In genomic region chr10:61766927-61767326, GRCh38 we compare ENCODE assay signal across 19 cellular contexts.
DNase-seq lines count a peak whose midpoint lies in the region; ATAC-seq and TF ChIP-seq lines count a peak whose summit lies in the region.
"Had no signal": no experiment of that assay in that cellular context is flagged by ENCODE, and none has a peak within 500 bp of the region (broad histone marks: within the 10 kb centered on the region; RNA-seq: fewer than 3 reads in every experiment).

No MANE protein-coding gene starts in this region.

- H3K36me3 ChIP-seq in DND-41 (ENCODE audit: insufficient read depth, low read length) (no peaks in the 10 kb centered on the region), IMR-90 (ENCODE audit: control insufficient read depth, insufficient read depth, low read length) (no peaks in the 10 kb centered on the region), PC-9 (ENCODE audit: low read depth) (no peaks in the 10 kb centered on the region), osteoblast (ENCODE audit: insufficient read depth, low read length) (no peaks in the 10 kb centered on the region), H7 (replicated peaks; ENCODE audit: control insufficient read depth, insufficient read depth, low read length) (no peaks in the 10 kb centered on the region)

- peak overlapping the region; percentile 10; the same call in 1 of the 3 replicates for H2BK15ac ChIP-seq in IMR-90 (ENCODE audit: low read depth, low read length)

- no peak overlapping the region for H3K18ac ChIP-seq in IMR-90 (ENCODE audit: low read depth, low read length)

- H4K20me1 ChIP-seq in DND-41 (ENCODE audit: insufficient read depth, low read length) (no peaks in the 10 kb centered on the region), IMR-90 (ENCODE audit: insufficient read depth, low read length) (no peaks in the 10 kb centered on the region), PC-9 (ENCODE audit: insufficient read depth) (no peaks in the 10 kb centered on the region), osteoblast (ENCODE audit: insufficient read depth, low read length) (no peaks in the 10 kb centered on the region)

- H3K27ac Mint-ChIP-seq in stimulated activated naive B cell treated with anti-CD40 and anti-IgM and Interleukin-4, amounts not matched to agents 10 μg/mL and 1 μg/mL and 100 μg/mL, for 72 hours, result no peak overlapping the region
- H3K27ac Mint-ChIP-seq: CD4-positive, alpha-beta T cell; IgD-negative memory B cell had no signal

- H3K4me1 Mint-ChIP-seq in stimulated activated naive B cell treated with anti-CD40 and anti-IgM and Interleukin-4, amounts not matched to agents 10 μg/mL and 1 μg/mL and 100 μg/mL, for 72 hours, result peaks cover 4 to 8% of the 10 kb centered on the region in 2 donors

- H3K14ac ChIP-seq in IMR-90 (replicated peaks; ENCODE audit: low read depth, low read length), result no peak overlapping the region

- dilution Hi-C loops in IMR-90 (cut with HindIII; ENCODE audit: low sequenced_read_pairs, unreplicated experiment), result no loop called here

- no peak overlapping the region for H2AK5ac ChIP-seq in IMR-90 (ENCODE audit: low read depth, low read length)

- POLR2A ChIA-PET in IMR-90 (lab: Charles Lee; ENCODE audit: unreplicated experiment), result no interaction called here
- POLR2A ChIA-PET in PC-9 (lab: Charles Lee; ENCODE audit: unreplicated experiment), result no interaction called here

- no peaks in the 10 kb centered on the region for H3K79me2 ChIP-seq in DND-41 (ENCODE audit: insufficient read depth, low read length)
- no peaks in the 10 kb centered on the region for H3K79me2 ChIP-seq in PC-9 (ENCODE audit: low read depth)
- no peaks in the 10 kb centered on the region for H3K79me2 ChIP-seq in osteoblast (ENCODE audit: insufficient read depth, low read length)

- H3F3A ChIP-seq in PC-9 (ENCODE audit: insufficient read depth, low read depth), result 0 out of 2 replicates have a peak, but pooled peaks cover 2% of the 10 kb centered on the region

- no peak overlapping the region for H4K8ac ChIP-seq in IMR-90 (ENCODE audit: low read depth in 2 of 2, low read length in 2 of 2)

- no peak for TF ChIP-seq POLR2A in IMR-90 (IDR thresholded peaks at IDR 0.05; ENCODE audit: low read depth, low read length)

- H3K56ac ChIP-seq in IMR-90 (ENCODE audit: extremely low read depth, insufficient read depth, low read length), result no peak overlapping the region

- H3K9me3 Mint-ChIP-seq in stimulated activated naive B cell treated with anti-CD40 and anti-IgM and Interleukin-4, amounts not matched to agents 10 μg/mL and 1 μg/mL and 100 μg/mL, for 72 hours, result no peaks in the 10 kb centered on the region
- H3K9me3 Mint-ChIP-seq: CD4-positive, alpha-beta T cell had no signal

- intact Hi-C loops in IMR-90 (cut with micrococcal nuclease), result no loop called here
- intact Hi-C loops in PC-9 (cut with micrococcal nuclease; ENCODE audit: unreplicated experiment), result no loop called here

- TF ChIP-seq CTCF in DND-41 (IDR thresholded peaks at IDR 0.05; ENCODE audit: borderline replicate concordance, extremely low read depth, low read length, poor library complexity, severe bottlenecking), result no peak
- no peak for TF ChIP-seq CTCF in IMR-90 (conservative IDR thresholded peaks at IDR 0.05; ENCODE audit: low read depth, low read length)
- no peak for TF ChIP-seq CTCF in PC-9 (conservative IDR thresholded peaks at IDR 0.05)
- TF ChIP-seq CTCF in osteoblast (IDR thresholded peaks at IDR 0.05; ENCODE audit: extremely low read depth, low read depth, low read length), result no peak

- no peak overlapping the region for H3K4ac ChIP-seq in IMR-90 (ENCODE audit: low read depth, low read length)

- no peak overlapping the region for H3K27ac ChIP-seq in DND-41 (ENCODE audit: low read length)
- no peak overlapping the region for H3K27ac ChIP-seq in IMR-90 (ENCODE audit: insufficient read depth, low read length)
- no peak overlapping the region for H3K27ac ChIP-seq in PC-9
- H3K27ac ChIP-seq in osteoblast (ENCODE audit: low read depth, low read length), result no peak overlapping the region
- H3K27ac ChIP-seq: A549, C4-2B, HL-60 had no signal

- H4K91ac ChIP-seq in IMR-90 (ENCODE audit: insufficient read depth, low read depth, low read length), result no peak overlapping the region

- H3K27me3 ChIP-seq in DND-41 (ENCODE audit: insufficient read depth, low read length, poor library complexity), result no peaks in the 10 kb centered on the region
- H3K27me3 ChIP-seq in IMR-90 (ENCODE audit: control insufficient read depth, insufficient read depth, low read length), result no peaks in the 10 kb centered on the region
- no peaks in the 10 kb centered on the region for H3K27me3 ChIP-seq in PC-9 (ENCODE audit: insufficient read depth, low read depth)
- no peaks in the 10 kb centered on the region for H3K27me3 ChIP-seq in osteoblast (ENCODE audit: insufficient read depth, low read length)
- no peaks in the 10 kb centered on the region for H3K27me3 ChIP-seq in H7 (ENCODE audit: control insufficient read depth, insufficient read depth, low read length)

- DNase-seq in DND-41 (no peak), IMR-90 (no peak), PC-9 (no peak), osteoblast (ENCODE audit: insufficient read length, low spot score, missing footprints) (no peak), H7 (no peak)
- no peak for DNase-seq in stimulated activated naive B cell treated with anti-CD40 and anti-IgM and Interleukin-4, amounts not matched to agents 10 μg/mL and 1 μg/mL and 100 μg/mL, for 72 hours
- DNase-seq: AML-193; Caco-2; CD4-positive, alpha-beta T cell; DMS79 treated with DMSO at 0.1 percent for 48 hours; EL; HCEC 1CT; KG1 had no signal

- BruUV-seq in IMR-90 (replicated peaks; lab: Mats Ljungman, UMichigan), result no TSS peak
- no TSS peak for BruUV-seq in PC-9 (replicated peaks; lab: Mats Ljungman, UMichigan)

- no peak overlapping the region for H2AK9ac ChIP-seq in IMR-90 (replicated peaks; ENCODE audit: low read depth, low read length, poor library complexity)

- H3K4me2 ChIP-seq in DND-41 (ENCODE audit: insufficient read depth, low read length), result no peak overlapping the region
- no peak overlapping the region for H3K4me2 ChIP-seq in IMR-90 (ENCODE audit: low read depth, low read length)
- H3K4me2 ChIP-seq in PC-9, result no peak overlapping the region
- H3K4me2 ChIP-seq in osteoblast (ENCODE audit: insufficient read depth, low read length), result no peak overlapping the region
- H3K4me2 ChIP-seq: A549 had no signal

- H3K9me3 ChIP-seq in DND-41 (ENCODE audit: insufficient read depth, low read length, severe bottlenecking) (no peaks in the 10 kb centered on the region), IMR-90 (ENCODE audit: control insufficient read depth, insufficient read depth, low read length) (no peaks in the 10 kb centered on the region), PC-9 (ENCODE audit: insufficient read depth, low read depth) (no peaks in the 10 kb centered on the region), osteoblast (ENCODE audit: low read depth, low read length) (no peaks in the 10 kb centered on the region)
- H3K9me3 ChIP-seq: A549, Caco-2 had no signal

- WGBS in IMR-90 (ENCODE audit: extremely low coverage in 2 of 2, insufficient read length in 1 of 2), 2 experiments, result 14% methylated on average over 1 of the region's 1 CpG; no CpG with 5 or more reads in 1 of the 2 experiments

- ATAC-seq in DND-41 (ENCODE audit: insufficient read depth, low read depth) (no peak), IMR-90 (ENCODE audit: low read depth) (no peak), HG03565 (IDR thresholded peaks at IDR 0.05; ENCODE audit: unreplicated experiment) (no peak)
- ATAC-seq in stimulated activated naive B cell treated with anti-CD40 and anti-IgM and Interleukin-4, amounts not matched to agents 10 μg/mL and 1 μg/mL and 100 μg/mL, for 72 hours (replicated peaks), result no peak
- ATAC-seq: A549, GM12878 had no signal

- in situ Hi-C loops in IMR-90 (cut with MboI; ENCODE audit: low sequenced_read_pairs), result no loop called here

- CTCF ChIA-PET in IMR-90 (lab: Yijun Ruan, JAX) (interaction anchor here (1.3 kb wide), 1 partner anchor 16 kb away, joined by 3 read pairs; no protein-coding TSS in a partner anchor), PC-9 (lab: Charles Lee) (interaction anchor here (0.7 kb wide), 1 partner anchor 27 kb away, joined by 3 read pairs; no protein-coding TSS in a partner anchor)

- H3K23ac ChIP-seq in IMR-90 (ENCODE audit: low read depth, low read length), result no peak overlapping the region

- H3K27me3 Mint-ChIP-seq in stimulated activated naive B cell treated with anti-CD40 and anti-IgM and Interleukin-4, amounts not matched to agents 10 μg/mL and 1 μg/mL and 100 μg/mL, for 72 hours, result peaks cover 0 to 3% of the 10 kb centered on the region in 2 donors
- H3K27me3 Mint-ChIP-seq: CD4-positive, alpha-beta T cell; IgD-negative memory B cell had no signal

- H3K4me3 ChIP-seq in DND-41 (ENCODE audit: low read depth in 1 of 2, low read length in 2 of 2) (no peak overlapping the region), IMR-90 (ENCODE audit: insufficient read depth, low read depth, low read length) (no peak overlapping the region), PC-9 (no peak overlapping the region), osteoblast (ENCODE audit: insufficient read depth, low read length) (no peak overlapping the region), H7 (ENCODE audit: insufficient read depth, low read depth, low read length) (no peak overlapping the region)
- H3K4me3 ChIP-seq: A549, GM12878 had no signal

- no peaks in the 10 kb centered on the region for H3K79me1 ChIP-seq in IMR-90 (ENCODE audit: low read depth in 1 of 2, low read length in 2 of 2)

- no peak overlapping the region for H2BK5ac ChIP-seq in IMR-90 (ENCODE audit: low read depth, low read length, poor library complexity, severe bottlenecking)

- no peak overlapping the region for H2BK20ac ChIP-seq in IMR-90 (ENCODE audit: low read depth, low read length)

- H4K5ac ChIP-seq in IMR-90 (ENCODE audit: low read depth, low read length), result no peak overlapping the region

- no peaks in the 10 kb centered on the region for H3K9me2 ChIP-seq in PC-9 (ENCODE audit: insufficient read depth)

- H3K9me1 ChIP-seq in IMR-90 (ENCODE audit: insufficient read depth, low read length), result no peaks in the 10 kb centered on the region

- no peak for TF ChIP-seq RAD21 in IMR-90 (IDR thresholded peaks at IDR 0.05; ENCODE audit: low read length)

- H3K4me3 Mint-ChIP-seq in stimulated activated naive B cell treated with anti-CD40 and anti-IgM and Interleukin-4, amounts not matched to agents 10 μg/mL and 1 μg/mL and 100 μg/mL, for 72 hours, result no peak overlapping the region
- H3K4me3 Mint-ChIP-seq: CD4-positive, alpha-beta T cell; IgD-negative memory B cell had no signal

- no peak overlapping the region for H2BK120ac ChIP-seq in IMR-90 (ENCODE audit: low read depth, low read length)

- H3K4me1 ChIP-seq in DND-41 (ENCODE audit: insufficient read depth, low read length) (peaks cover 19% of the 10 kb centered on the region), IMR-90 (ENCODE audit: control insufficient read depth, insufficient read depth, low read length) (no peaks in the 10 kb centered on the region; the same call in 1 of the 2 replicates), PC-9 (replicated peaks; ENCODE audit: insufficient read depth) (peaks cover 6% of the 10 kb centered on the region), osteoblast (ENCODE audit: insufficient read depth, low read length) (no peaks in the 10 kb centered on the region)
- H3K4me1 ChIP-seq: A549 had no signal

- H3K9ac ChIP-seq in DND-41 (ENCODE audit: low read depth, low read length) (no peak overlapping the region), IMR-90 (ENCODE audit: low read depth, low read length) (no peak overlapping the region)

- H3K36me3 Mint-ChIP-seq in stimulated activated naive B cell treated with anti-CD40 and anti-IgM and Interleukin-4, amounts not matched to agents 10 μg/mL and 1 μg/mL and 100 μg/mL, for 72 hours, result no peaks in the 10 kb centered on the region

- H2AFZ ChIP-seq in DND-41 (ENCODE audit: low read depth, low read length), result 0 out of 2 replicates have a peak overlapping the region, but pooled peaks have one; percentile 38
- H2AFZ ChIP-seq in IMR-90 (replicated peaks; ENCODE audit: low read length, poor library complexity), result no peak overlapping the region
- peak overlapping the region; percentile 31; the same call in 1 of the 2 replicates for H2AFZ ChIP-seq in PC-9
- H2AFZ ChIP-seq in osteoblast (ENCODE audit: low read length), result peak overlapping the region; percentile 29
